19 cellular contexts compared by ENCODE assay signal in genomic region chr17:39543669-39544068, GRCh38.
"Had no signal": no experiment of that assay in that cellular context is flagged by ENCODE, and none has a peak within 500 bp of the region (broad histone marks: within the 10 kb centered on the region; RNA-seq: fewer than 3 reads in every experiment).

No MANE protein-coding gene starts in this region.

- H3K4me3 ChIP-seq: dorsolateral prefrontal cortex, hepatocyte, testis, tibial nerve had no signal

- H3K27me3 Mint-ChIP-seq: central memory CD8-positive, alpha-beta T cell; naive thymus-derived CD4-positive, alpha-beta T cell; stimulated activated memory B cell treated with anti-CD40 and anti-IgM and Interleukin-4, amounts not matched to agents 10 μg/mL and 1 μg/mL and 100 μg/mL, for 72 hours; stimulated activated naive CD8-positive, alpha-beta T cell treated with anti-CD3 and anti-CD28 coated beads, Interleukin-15, amount 100 ng/mL, for 72 hours had no signal

- H3K27ac ChIP-seq: dorsolateral prefrontal cortex, hepatocyte, neutrophil, testis, tibial nerve had no signal

- DNase-seq: cortex of kidney; dorsolateral prefrontal cortex; effector CD8-positive, alpha-beta T cell; foreskin melanocyte; head of caudate nucleus; left ventricle myocardium superior; mammary epithelial cell; naive thymus-derived CD4-positive, alpha-beta T cell; nephron progenitor cell; right cardiac atrium; stimulated activated CD4-positive, alpha-beta T cell treated with anti-CD3 and anti-CD28 coated beads, Interleukin-4, amount 100 ng/mL, for 1 hour; stimulated activated CD8-positive, alpha-beta memory T cell treated with anti-CD3 and anti-CD28 coated beads, Interleukin-4, amount 100 ng/mL, for 48 hours; stimulated activated naive CD8-positive, alpha-beta T cell treated with anti-CD3 and anti-CD28 coated beads, Interleukin-15, amount 100 ng/mL, for 72 hours; testis had no signal

- ATAC-seq: left ventricle myocardium superior; naive thymus-derived CD4-positive, alpha-beta T cell; right cardiac atrium; stimulated activated memory B cell treated with anti-CD40 and anti-IgM and Interleukin-4, amounts not matched to agents 10 μg/mL and 1 μg/mL and 100 μg/mL, for 72 hours; stimulated activated naive CD8-positive, alpha-beta T cell treated with anti-CD3 and anti-CD28 coated beads, Interleukin-15, amount 100 ng/mL, for 72 hours had no signal

- H3K4me1 Mint-ChIP-seq: nephron progenitor cell had no signal

- H3K4me1 ChIP-seq: testis had no signal

- H3K9me3 ChIP-seq: neutrophil, testis, tibial nerve had no signal

- H3K27ac Mint-ChIP-seq: naive thymus-derived CD4-positive, alpha-beta T cell; nephron progenitor cell; stimulated activated memory B cell treated with anti-CD40 and anti-IgM and Interleukin-4, amounts not matched to agents 10 μg/mL and 1 μg/mL and 100 μg/mL, for 72 hours; stimulated activated naive CD8-positive, alpha-beta T cell treated with anti-CD3 and anti-CD28 coated beads, Interleukin-15, amount 100 ng/mL, for 72 hours had no signal

- H3K4me2 ChIP-seq: hepatocyte had no signal

- H3K4me3 Mint-ChIP-seq: central memory CD8-positive, alpha-beta T cell; naive thymus-derived CD4-positive, alpha-beta T cell; nephron progenitor cell; stimulated activated memory B cell treated with anti-CD40 and anti-IgM and Interleukin-4, amounts not matched to agents 10 μg/mL and 1 μg/mL and 100 μg/mL, for 72 hours; stimulated activated naive CD8-positive, alpha-beta T cell treated with anti-CD3 and anti-CD28 coated beads, Interleukin-15, amount 100 ng/mL, for 72 hours had no signal

- H3K9me3 Mint-ChIP-seq: central memory CD8-positive, alpha-beta T cell; naive thymus-derived CD4-positive, alpha-beta T cell; nephron progenitor cell; stimulated activated memory B cell treated with anti-CD40 and anti-IgM and Interleukin-4, amounts not matched to agents 10 μg/mL and 1 μg/mL and 100 μg/mL, for 72 hours; stimulated activated naive CD8-positive, alpha-beta T cell treated with anti-CD3 and anti-CD28 coated beads, Interleukin-15, amount 100 ng/mL, for 72 hours had no signal

- H3K27me3 ChIP-seq: dorsolateral prefrontal cortex, hepatocyte, neutrophil, testis, tibial nerve had no signal
